Comparison of ENCODE assay signal across 21 cellular contexts in genomic region chr5:39717186-39717897, GRCh38.
DNase-seq lines count a peak whose midpoint lies in the region; TF ChIP-seq lines count a peak whose summit lies in the region.
"Had no signal": no experiment of that assay in that cellular context is flagged by ENCODE, and none has a peak within 500 bp of the region (broad histone marks: within the 10 kb centered on the region; RNA-seq: fewer than 3 reads in every experiment).

No MANE protein-coding gene starts in this region.

- H3K9me3 ChIP-seq in fibroblast of lung (ENCODE audit: control insufficient read depth, insufficient read depth, low read depth, low read length) (no peaks in the 10 kb centered on the region), smooth muscle cell (replicated peaks; ENCODE audit: low read depth) (no peaks in the 10 kb centered on the region)
- H3K9me3 ChIP-seq: heart left ventricle, left lung, transverse colon had no signal

- DNase-seq in EL = peak; percentile 32
- DNase-seq in NCI-H460 (ENCODE audit: extremely low read depth, low read depth) = peak; percentile 15
- peak; percentile 15 to 71 for DNase-seq in fibroblast of lung (ENCODE audit: low read depth in 2 of 2)
- no peak for DNase-seq in smooth muscle cell (lab: John Stamatoyannopoulos, UW; ENCODE audit: unreplicated experiment)
- DNase-seq in NCI-H1930 (lab: John Stamatoyannopoulos, UW) = no peak
- DNase-seq in SHP77 (lab: John Stamatoyannopoulos, UW) = no peak
- no peak for DNase-seq in progenitor cell of endocrine pancreas (ENCODE audit: low spot score, unreplicated experiment)
- DNase-seq: effector CD4-positive, alpha-beta T cell; NCI-H1105 treated with DMSO at 0.1 percent for 48 hours; NCI-H2081 treated with DMSO at 0.1 percent for 48 hours; NCI-H510A had no signal

- H3K27me3 Mint-ChIP-seq in progenitor cell of endocrine pancreas = no peaks in the 10 kb centered on the region
- H3K27me3 Mint-ChIP-seq: activated T-cell treated with anti-CD3 and anti-CD28 coated beads, Interleukin-2, amount 50 U/mL, for 24 hours; central memory CD8-positive, alpha-beta T cell had no signal

- H3K27me3 ChIP-seq in fibroblast of lung (ENCODE audit: control insufficient read depth, insufficient read depth, low read length) (no peaks in the 10 kb centered on the region), smooth muscle cell (ENCODE audit: low read depth) (no peaks in the 10 kb centered on the region)
- H3K27me3 ChIP-seq: heart left ventricle, left lung, transverse colon had no signal

- no peaks in the 10 kb centered on the region for H3K79me2 ChIP-seq in fibroblast of lung (ENCODE audit: control insufficient read depth, insufficient read depth, low read length)
- H3K79me2 ChIP-seq in smooth muscle cell (ENCODE audit: low read depth) = no peaks in the 10 kb centered on the region

- H3K4me3 Mint-ChIP-seq in progenitor cell of endocrine pancreas (ENCODE audit: low read depth) = no peak overlapping the region
- H3K4me3 Mint-ChIP-seq: activated CD8-positive, alpha-beta T cell treated with anti-CD3 and anti-CD28 coated beads, Interleukin-2, amount 10 ng/mL, durations not matched to agents 7 days and 5 days; activated naive CD4-positive, alpha-beta T cell treated with anti-CD3 and anti-CD28 coated beads for 36 hours; activated T-cell treated with anti-CD3 and anti-CD28 coated beads, Interleukin-2, amount 50 U/mL, for 24 hours; CD14-positive monocyte; central memory CD8-positive, alpha-beta T cell; HFFc6; nephron had no signal

- no peak overlapping the region for H3K27ac Mint-ChIP-seq in progenitor cell of endocrine pancreas
- H3K27ac Mint-ChIP-seq: activated CD8-positive, alpha-beta T cell treated with anti-CD3 and anti-CD28 coated beads, Interleukin-2, amount 10 ng/mL, durations not matched to agents 7 days and 5 days; activated naive CD4-positive, alpha-beta T cell treated with anti-CD3 and anti-CD28 coated beads for 36 hours; activated T-cell treated with anti-CD3 and anti-CD28 coated beads, Interleukin-2, amount 50 U/mL, for 24 hours; CD14-positive monocyte had no signal

- no peaks in the 10 kb centered on the region for H4K20me1 ChIP-seq in fibroblast of lung (ENCODE audit: control insufficient read depth, extremely low read depth, insufficient read depth, low read length)
- H4K20me1 ChIP-seq in smooth muscle cell (ENCODE audit: low read depth) = no peaks in the 10 kb centered on the region

- H3K9ac ChIP-seq in fibroblast of lung (ENCODE audit: insufficient read depth, low read length) (no peak overlapping the region), smooth muscle cell (ENCODE audit: low read depth) (no peak overlapping the region)

- H3K36me3 Mint-ChIP-seq in progenitor cell of endocrine pancreas (ENCODE audit: insufficient read depth) = peaks cover 6% of the 10 kb centered on the region
- H3K36me3 Mint-ChIP-seq: CD14-positive monocyte had no signal

- TF ChIP-seq CTCF in fibroblast of lung (conservative IDR thresholded peaks at IDR 0.05 in 1 of 2, IDR thresholded peaks at IDR 0.05 in 1 of 2; ENCODE audit: low read depth in 1 of 2, low read length in 2 of 2) (no peak), smooth muscle cell (IDR thresholded peaks at IDR 0.05; ENCODE audit: borderline replicate concordance, insufficient read depth, poor library complexity, severe bottlenecking) (no peak), progenitor cell of endocrine pancreas (IDR thresholded peaks at IDR 0.05; ENCODE audit: unreplicated experiment) (no peak)

- H3K4me3 ChIP-seq in fibroblast of lung (replicated peaks in 1 of 4; ENCODE audit: control extremely low read depth in 1 of 4, insufficient read depth in 1 of 4, low read depth in 3 of 4, low read length in 4 of 4) = no peak overlapping the region
- no peak overlapping the region for H3K4me3 ChIP-seq in smooth muscle cell
- H3K4me3 ChIP-seq: heart left ventricle, left lung, transverse colon had no signal

- H3K4me2 ChIP-seq in fibroblast of lung (ENCODE audit: extremely low read depth, insufficient read depth, low read length) (no peak overlapping the region), smooth muscle cell (no peak overlapping the region)

- no peaks in the 10 kb centered on the region for H3K4me1 ChIP-seq in fibroblast of lung (ENCODE audit: control insufficient read depth, extremely low read depth, insufficient read depth, low read length)
- no peaks in the 10 kb centered on the region for H3K4me1 ChIP-seq in smooth muscle cell (ENCODE audit: low read depth)
- H3K4me1 ChIP-seq: left lung had no signal

- H3K27ac ChIP-seq in fibroblast of lung (ENCODE audit: insufficient read depth, low read length) (no peak overlapping the region), smooth muscle cell (ENCODE audit: low read depth) (no peak overlapping the region)
- H3K27ac ChIP-seq: heart left ventricle, left lung, transverse colon had no signal

- H3K9me3 Mint-ChIP-seq in progenitor cell of endocrine pancreas (ENCODE audit: low read depth) = peaks cover 19% of the 10 kb centered on the region
- H3K9me3 Mint-ChIP-seq: activated naive CD4-positive, alpha-beta T cell treated with anti-CD3 and anti-CD28 coated beads for 36 hours; activated T-cell treated with anti-CD3 and anti-CD28 coated beads, Interleukin-2, amount 50 U/mL, for 24 hours; CD14-positive monocyte; central memory CD8-positive, alpha-beta T cell; HFFc6; nephron had no signal

- H3K36me3 ChIP-seq in fibroblast of lung (ENCODE audit: control insufficient read depth, insufficient read depth, low read length) (no peaks in the 10 kb centered on the region), smooth muscle cell (ENCODE audit: low read depth) (no peaks in the 10 kb centered on the region)
- H3K36me3 ChIP-seq: heart left ventricle, left lung, transverse colon had no signal

- H3K4me1 Mint-ChIP-seq in progenitor cell of endocrine pancreas (ENCODE audit: low read depth) = peaks cover 24% of the 10 kb centered on the region
- H3K4me1 Mint-ChIP-seq: central memory CD8-positive, alpha-beta T cell had no signal

- H3F3A ChIP-seq in smooth muscle cell (ENCODE audit: low read depth) = peaks cover 9% of the 10 kb centered on the region

- 99% methylated on average over 2 of the region's 2 CpGs for WGBS in smooth muscle cell (ENCODE audit: low lambda C conversion rate)

- H2AFZ ChIP-seq in fibroblast of lung (ENCODE audit: low read length) (no peak overlapping the region), smooth muscle cell (ENCODE audit: low read depth) (peak overlapping the region; percentile 87)

Comparison
In these comparisons a context has a peak if more than half of its experiments do, and no peak if none do; other contexts are left out.
1. DNase-seq: peak in EL (single experiment), NCI-H460 (single experiment) and fibroblast of lung (2 of 2); none in smooth muscle cell (single experiment), NCI-H1930 (0 of 2), SHP77 (0 of 2) and progenitor cell of endocrine pancreas (single experiment).